ENCODE assay signal across 1 cellular context in genomic region chr11:77575428-77575827, GRCh38. TPM values are rescaled to one million over a fixed set of nuclear protein-coding genes. Genes with fewer than 3 reads are reported as not detected.
"Had no signal": no experiment of that assay in that cellular context is flagged by ENCODE, and none has a peak within 500 bp of the region (broad histone marks: within the 10 kb centered on the region; RNA-seq: fewer than 3 reads in every experiment).

No MANE protein-coding gene starts in this region.

RNA-seq across cellular contexts. Expression of gene AQP11, which starts 14.3 kb away (rescaled TPM):
- total RNA-seq: esophagus mucosa had no signal
